Comparison of ENCODE assay signal across 23 cellular contexts in genomic region chr11:32729976-32730375, GRCh38.
DNase-seq lines count a peak whose midpoint lies in the region; FAIRE-seq and TF ChIP-seq lines count a peak whose summit lies in the region.
"Had no signal": no experiment of that assay in that cellular context is flagged by ENCODE, and none has a peak within 500 bp of the region (broad histone marks: within the 10 kb centered on the region; RNA-seq: fewer than 3 reads in every experiment).

No MANE protein-coding gene starts in this region.

- H3K4me3 ChIP-seq in adrenal gland = no peak overlapping the region
- H3K4me3 ChIP-seq: GM23248, HAP-1 had no signal

- no peak for TF ChIP-seq POLR2A in adrenal gland (IDR thresholded peaks at IDR 0.05)

- H3K9me3 ChIP-seq in adrenal gland (replicated peaks in 1 of 3) = no peaks in the 10 kb centered on the region
- H3K9me3 ChIP-seq: BE2C had no signal

- peaks cover 14% of the 10 kb centered on the region for H3K27me3 Mint-ChIP-seq in activated CD4-positive, alpha-beta memory T cell treated with anti-CD3 and anti-CD28 coated beads, Interleukin-2, amount 10 ng/mL, durations not matched to agents 7 days and 5 days

- H3K27ac ChIP-seq in adrenal gland = no peak overlapping the region
- H3K27ac ChIP-seq: GM23248 had no signal

- no peaks in the 10 kb centered on the region for H3K4me1 ChIP-seq in adrenal gland (replicated peaks in 1 of 2)
- H3K4me1 ChIP-seq: BE2C, HAP-1 had no signal

- CTCF ChIA-PET in activated CD4-positive, alpha-beta memory T cell treated with anti-CD3 and anti-CD28 coated beads, Interleukin-2, amount 10 ng/mL, durations not matched to agents 7 days and 5 days (lab: Charles Lee) = no interaction called here

- DNase-seq in ELR (ENCODE audit: low read depth) = peak; percentile 16
- DNase-seq in SW480 (ENCODE audit: low spot score) = peak; percentile 33
- peak; percentile 10 for DNase-seq in astrocyte of the hippocampus (ENCODE audit: low read depth, low spot score)
- DNase-seq in urothelium cell line (ENCODE audit: low spot score) = peak; percentile 31
- DNase-seq in HTR-8/SVneo (ENCODE audit: insufficient read length, low spot score) = no peak
- no peak for DNase-seq in adrenal gland
- no peak for DNase-seq in activated CD4-positive, alpha-beta memory T cell treated with anti-CD3 and anti-CD28 coated beads, Interleukin-2, amount 10 ng/mL, durations not matched to agents 7 days and 5 days
- DNase-seq: 8988T; BE2C; C1 segment of cervical spinal cord; CD4-positive, CD25-positive, alpha-beta regulatory T cell; CD8-positive, alpha-beta memory T cell; COR-L47; DMS 273 treated with DMSO at 0.1 percent for 48 hours; DMS53; DND-41; EL; GM23248; IMR-90 had no signal

- TF ChIP-seq CTCF in adrenal gland (IDR thresholded peaks at IDR 0.05) = no peak

- H3K36me3 ChIP-seq in adrenal gland (replicated peaks in 1 of 2) = no peaks in the 10 kb centered on the region
- H3K36me3 ChIP-seq: BE2C, HAP-1 had no signal

- no peaks in the 10 kb centered on the region for H3K27me3 ChIP-seq in adrenal gland
- H3K27me3 ChIP-seq: BE2C had no signal

- POLR2A ChIA-PET in activated CD4-positive, alpha-beta memory T cell treated with anti-CD3 and anti-CD28 coated beads, Interleukin-2, amount 10 ng/mL, durations not matched to agents 7 days and 5 days (lab: Charles Lee) = no interaction called here

- intact Hi-C loops in adrenal gland (cut with DNase I) = no loop called here

- no peak for FAIRE-seq in urothelium cell line (lab: Jason Lieb, UNC)
- no peak for FAIRE-seq in HTR-8/SVneo (lab: Jason Lieb, UNC)
- FAIRE-seq: G401.6, GM12892, GM18507 had no signal

- no peaks in the 10 kb centered on the region for H3K4me1 Mint-ChIP-seq in activated CD4-positive, alpha-beta memory T cell treated with anti-CD3 and anti-CD28 coated beads, Interleukin-2, amount 10 ng/mL, durations not matched to agents 7 days and 5 days
- H3K4me1 Mint-ChIP-seq: CD4-positive, CD25-positive, alpha-beta regulatory T cell; CD8-positive, alpha-beta memory T cell had no signal

- WGBS in adrenal gland, 4 donors = 82 to 96% (median 92%) methylated on average over 1 of the region's 1 CpG

- H3K36me3 Mint-ChIP-seq in activated CD4-positive, alpha-beta memory T cell treated with anti-CD3 and anti-CD28 coated beads, Interleukin-2, amount 10 ng/mL, durations not matched to agents 7 days and 5 days (ENCODE audit: low read depth) = no peaks in the 10 kb centered on the region
- H3K36me3 Mint-ChIP-seq: CD4-positive, CD25-positive, alpha-beta regulatory T cell; CD8-positive, alpha-beta memory T cell had no signal

- H3K4me3 Mint-ChIP-seq in activated CD4-positive, alpha-beta memory T cell treated with anti-CD3 and anti-CD28 coated beads, Interleukin-2, amount 10 ng/mL, durations not matched to agents 7 days and 5 days = no peak overlapping the region
- H3K4me3 Mint-ChIP-seq: CD4-positive, CD25-positive, alpha-beta regulatory T cell; CD8-positive, alpha-beta memory T cell had no signal

- no peak overlapping the region for H3K27ac Mint-ChIP-seq in activated CD4-positive, alpha-beta memory T cell treated with anti-CD3 and anti-CD28 coated beads, Interleukin-2, amount 10 ng/mL, durations not matched to agents 7 days and 5 days
- H3K27ac Mint-ChIP-seq: CD4-positive, CD25-positive, alpha-beta regulatory T cell; CD8-positive, alpha-beta memory T cell had no signal

- peaks cover 5% of the 10 kb centered on the region for H3K9me3 Mint-ChIP-seq in activated CD4-positive, alpha-beta memory T cell treated with anti-CD3 and anti-CD28 coated beads, Interleukin-2, amount 10 ng/mL, durations not matched to agents 7 days and 5 days

Comparison
In these comparisons a context has a peak if more than half of its experiments do, and no peak if none do; other contexts are left out.
1. DNase-seq: peak in ELR (single experiment), SW480 (single experiment), astrocyte of the hippocampus (single experiment) and urothelium cell line (single experiment); none in HTR-8/SVneo (single experiment), adrenal gland (0 of 7) and activated CD4-positive, alpha-beta memory T cell treated with anti-CD3 and anti-CD28 coated beads, Interleukin-2, amount 10 ng/mL, durations not matched to agents 7 days and 5 days (single experiment).